18 cellular contexts compared by ENCODE assay signal in genomic region chr6:129041563-129041962, GRCh38.
DNase-seq lines count a peak whose midpoint lies in the region; ATAC-seq and TF ChIP-seq lines count a peak whose summit lies in the region.
"Had no signal": no experiment of that assay in that cellular context is flagged by ENCODE, and none has a peak within 500 bp of the region (broad histone marks: within the 10 kb centered on the region; RNA-seq: fewer than 3 reads in every experiment).

No MANE protein-coding gene starts in this region.

- DNase-seq in Right ventricle myocardium superior (no peak), Right ventricle myocardium inferior (ENCODE audit: missing footprints) (no peak), left ventricle myocardium inferior (no peak), cardiac septum (ENCODE audit: low spot score) (no peak), right cardiac atrium (no peak), tibial artery (no peak), midbrain (lab: John Stamatoyannopoulos, UW) (no peak)
- DNase-seq: AML-193; Caco-2; Calu3; CD4-positive, alpha-beta T cell; CD8-positive, alpha-beta T cell; DMS79 treated with DMSO at 0.1 percent for 48 hours; GF-D8 had no signal

- H3K9me3 ChIP-seq in left ventricle myocardium inferior (replicated peaks) (peaks cover 12% of the 10 kb centered on the region), right cardiac atrium (ENCODE audit: control insufficient read depth, low read length) (no peaks in the 10 kb centered on the region), tibial artery (peaks cover 0 to 5% (median 0%) of the 10 kb centered on the region in 3 donors)
- H3K9me3 ChIP-seq: A549, Caco-2 had no signal

- WGBS in right cardiac atrium = 72% methylated on average over 2 of the region's 2 CpGs

- H3K4me1 ChIP-seq in left ventricle myocardium inferior = peaks cover 55% of the 10 kb centered on the region
- H3K4me1 ChIP-seq in right cardiac atrium (ENCODE audit: control insufficient read depth, insufficient read depth, low read length) = peaks cover 2% of the 10 kb centered on the region
- no peaks in the 10 kb centered on the region for H3K4me1 ChIP-seq in tibial artery
- H3K4me1 ChIP-seq: A549; BLaER1 treated with 17β-estradiol and CSF1 and Interleukin-3, amounts not matched to agents 10 nM and 100 nM; Caco-2 had no signal

- H3K36me3 ChIP-seq in left ventricle myocardium inferior (no peaks in the 10 kb centered on the region), tibial artery (no peaks in the 10 kb centered on the region)
- H3K36me3 ChIP-seq: BLaER1 treated with 17β-estradiol and CSF1 and Interleukin-3, amounts not matched to agents 10 nM and 100 nM had no signal

- intact Hi-C loops in Right ventricle myocardium superior (cut with DNase I) (no loop called here), Right ventricle myocardium inferior (cut with DNase I) (no loop called here), left ventricle myocardium inferior (cut with micrococcal nuclease) (no loop called here), cardiac septum (cut with DNase I) (no loop called here), right cardiac atrium (cut with DNase I) (no loop called here), tibial artery (cut with DNase I; ENCODE audit: low total_unique reads) (no loop called here)

- H3K4me3 ChIP-seq in left ventricle myocardium inferior (no peak overlapping the region), right cardiac atrium (ENCODE audit: low read length) (no peak overlapping the region), tibial artery (no peak overlapping the region)
- H3K4me3 ChIP-seq: A549; BLaER1 treated with 17β-estradiol and CSF1 and Interleukin-3, amounts not matched to agents 10 nM and 100 nM had no signal

- no peaks in the 10 kb centered on the region for H3K27me3 ChIP-seq in left ventricle myocardium inferior (ENCODE audit: low read depth)
- H3K27me3 ChIP-seq in right cardiac atrium (ENCODE audit: control insufficient read depth, insufficient read depth) = no peaks in the 10 kb centered on the region
- no peaks in the 10 kb centered on the region for H3K27me3 ChIP-seq in tibial artery
- H3K27me3 ChIP-seq: BLaER1 treated with 17β-estradiol and CSF1 and Interleukin-3, amounts not matched to agents 10 nM and 100 nM had no signal

- peak overlapping the region; percentile 53 for H3K27ac ChIP-seq in left ventricle myocardium inferior (replicated peaks)
- peak overlapping the region; percentile 58 for H3K27ac ChIP-seq in right cardiac atrium (ENCODE audit: low read length)
- no peak overlapping the region for H3K27ac ChIP-seq in tibial artery
- H3K27ac ChIP-seq: 22Rv1; A549; BLaER1 treated with 17β-estradiol and CSF1 and Interleukin-3, amounts not matched to agents 10 nM and 100 nM; C4-2B had no signal

- TF ChIP-seq CTCF in left ventricle myocardium inferior (IDR thresholded peaks at IDR 0.05; ENCODE audit: borderline replicate concordance) (no peak), tibial artery (IDR thresholded peaks at IDR 0.05) (no peak)

- ATAC-seq in Right ventricle myocardium superior (ENCODE audit: poor library complexity) (peak; percentile 5), Right ventricle myocardium inferior (no peak), right cardiac atrium (peak in 1 of 2 donors; percentile 20)
- ATAC-seq: A549; CD8-positive, alpha-beta T cell had no signal

Comparison
In these comparisons a context has a peak if more than half of its experiments do, and no peak if none do; other contexts are left out.
1. H3K27ac ChIP-seq: peak in left ventricle myocardium inferior (single experiment) and right cardiac atrium (single experiment); none in tibial artery (0 of 2).